In the genomic region with DNA sequence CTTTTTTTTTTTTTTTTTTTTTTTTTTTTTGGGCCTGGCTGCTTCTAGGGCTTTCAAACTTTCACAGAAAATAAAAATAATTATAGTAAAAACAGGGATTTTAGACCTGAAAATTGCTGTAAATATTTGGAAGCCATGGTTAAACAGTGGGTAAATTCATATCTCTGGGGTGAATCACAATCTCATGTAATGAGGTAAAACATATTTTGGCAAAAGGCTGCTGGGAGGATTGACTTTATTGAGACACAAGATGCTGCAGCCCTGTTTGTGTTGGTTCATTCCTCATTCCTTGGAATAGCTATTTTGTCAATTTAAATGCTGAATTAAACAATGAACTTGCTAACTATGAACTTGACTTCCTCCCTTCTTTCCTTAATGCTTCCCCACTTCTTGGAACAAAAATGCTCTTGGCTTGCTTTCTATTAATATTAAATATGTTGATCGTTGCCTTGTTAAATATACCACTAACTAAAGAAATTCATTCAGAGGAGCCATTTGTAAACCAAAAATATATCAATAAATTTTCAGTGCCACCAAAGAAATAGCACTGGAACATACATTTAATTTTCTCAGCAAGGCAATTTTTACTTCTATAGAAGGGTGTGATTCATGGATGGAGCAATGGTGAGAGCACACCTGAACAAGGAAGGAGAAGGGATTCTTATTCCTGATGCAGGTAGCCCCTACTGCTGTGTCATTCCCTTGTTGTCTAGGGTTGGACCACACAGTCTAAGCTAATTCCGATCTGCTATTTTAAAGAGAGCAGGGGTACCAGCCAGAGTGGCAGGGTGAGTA, we compare ENCODE assay signal across 22 cellular contexts.
"Had no signal": no experiment of that assay in that cellular context is flagged by ENCODE, and none has a peak within 500 bp of the region (broad histone marks: within the 10 kb centered on the region; RNA-seq: fewer than 3 reads in every experiment).

No MANE protein-coding gene starts in this region.

- H3K4me3 ChIP-seq: ascending aorta, breast epithelium, right lobe of liver had no signal

- H3K4me1 ChIP-seq: ascending aorta, breast epithelium, right lobe of liver had no signal

- H3K4me3 Mint-ChIP-seq: activated CD4-positive, alpha-beta T cell treated with anti-CD3 and anti-CD28 coated beads for 36 hours; activated CD8-positive, alpha-beta T cell treated with anti-CD3 and anti-CD28 coated beads, Interleukin-2, amount 10 ng/mL, durations not matched to agents 7 days and 5 days; activated naive CD8-positive, alpha-beta T cell treated with anti-CD3 and anti-CD28 coated beads, Interleukin-2, amount 10 ng/mL, durations not matched to agents 7 days and 5 days; nephron; stimulated activated naive CD8-positive, alpha-beta T cell treated with anti-CD3 and anti-CD28 coated beads, Interleukin-15, Interleukin-2, amounts not matched to agents 100 ng/mL and 50 ng/mL, for 24 hours; T-helper 17 cell; type B pancreatic cell had no signal

- H3K27ac Mint-ChIP-seq: activated CD4-positive, alpha-beta T cell treated with anti-CD3 and anti-CD28 coated beads for 36 hours; activated CD8-positive, alpha-beta T cell treated with anti-CD3 and anti-CD28 coated beads, Interleukin-2, amount 10 ng/mL, durations not matched to agents 7 days and 5 days; activated naive CD8-positive, alpha-beta T cell treated with anti-CD3 and anti-CD28 coated beads, Interleukin-2, amount 10 ng/mL, durations not matched to agents 7 days and 5 days; nephron; stimulated activated naive CD8-positive, alpha-beta T cell treated with anti-CD3 and anti-CD28 coated beads, Interleukin-15, Interleukin-2, amounts not matched to agents 100 ng/mL and 50 ng/mL, for 24 hours; T-helper 17 cell; type B pancreatic cell had no signal

- H3K9me3 Mint-ChIP-seq: nephron had no signal

- H3K9me3 ChIP-seq: ascending aorta had no signal

- DNase-seq: activated CD4-positive, alpha-beta T cell treated with anti-CD3 and anti-CD28 coated beads for 36 hours; activated CD8-positive, alpha-beta memory T cell treated with anti-CD3 and anti-CD28 coated beads, Interleukin-2, amount 50 U/mL, for 4 hours; activated CD8-positive, alpha-beta T cell treated with anti-CD3 and anti-CD28 coated beads, Interleukin-2, amount 10 ng/mL, durations not matched to agents 7 days and 5 days; activated gamma-delta T cell; activated naive CD8-positive, alpha-beta T cell treated with anti-CD3 and anti-CD28 coated beads, Interleukin-2, amount 10 ng/mL, durations not matched to agents 7 days and 5 days; activated T-cell treated with anti-CD3 and anti-CD28 coated beads, Interleukin-2, amount 50 U/mL, for 48 hours; cerebellar nuclear complex; dermis blood vessel endothelial cell; erythroblast; hippocampal formation; kidney glomerular epithelial cell; left ventricle myocardium superior; mesenchymal stem cell; nucleus accumbens; right lobe of liver; T-helper 17 cell; WERI-Rb-1 had no signal

- H3K27ac ChIP-seq: ascending aorta, breast epithelium, right lobe of liver, WERI-Rb-1 had no signal

- H3K36me3 ChIP-seq: breast epithelium, right lobe of liver had no signal

- H3K27me3 ChIP-seq: ascending aorta, breast epithelium, right lobe of liver had no signal

- H3K4me1 Mint-ChIP-seq: nephron, T-helper 17 cell had no signal

- H3K27me3 Mint-ChIP-seq: activated CD4-positive, alpha-beta T cell treated with anti-CD3 and anti-CD28 coated beads for 36 hours; activated naive CD8-positive, alpha-beta T cell treated with anti-CD3 and anti-CD28 coated beads, Interleukin-2, amount 10 ng/mL, durations not matched to agents 7 days and 5 days; stimulated activated naive CD8-positive, alpha-beta T cell treated with anti-CD3 and anti-CD28 coated beads, Interleukin-15, Interleukin-2, amounts not matched to agents 100 ng/mL and 50 ng/mL, for 24 hours; T-helper 17 cell; type B pancreatic cell had no signal
